ENCODE assay signal across 26 cellular contexts in genomic region chr5:58683567-58683966, GRCh38.
"Had no signal": no experiment of that assay in that cellular context is flagged by ENCODE, and none has a peak within 500 bp of the region (broad histone marks: within the 10 kb centered on the region; RNA-seq: fewer than 3 reads in every experiment).

No MANE protein-coding gene starts in this region.

- H3K27ac Mint-ChIP-seq: endodermal cell; mesothelial cell of epicardium; naive B cell; natural killer cell treated with Interleukin-12 subunit alpha and Interleukin-12 subunit beta and Interleukin-15 and Interleukin-18, amount 100 ng/mL, for 72 hours; stimulated activated naive CD8-positive, alpha-beta T cell treated with anti-CD3 and anti-CD28 coated beads, Interleukin-15, amount 100 ng/mL, for 72 hours had no signal

- H3K27me3 Mint-ChIP-seq: naive B cell; natural killer cell treated with Interleukin-12 subunit alpha and Interleukin-12 subunit beta and Interleukin-15 and Interleukin-18, amount 100 ng/mL, for 72 hours; stimulated activated naive CD8-positive, alpha-beta T cell treated with anti-CD3 and anti-CD28 coated beads, Interleukin-15, amount 100 ng/mL, for 72 hours had no signal

- H3K9me3 Mint-ChIP-seq: endodermal cell; mesothelial cell of epicardium; naive B cell; neural crest cell; stimulated activated naive CD8-positive, alpha-beta T cell treated with anti-CD3 and anti-CD28 coated beads, Interleukin-15, amount 100 ng/mL, for 72 hours had no signal

- H3K4me1 ChIP-seq: esophagus squamous epithelium, gastrocnemius medialis, pancreas, right lobe of liver, suprapubic skin, transverse colon, vagina had no signal

- H3K27ac ChIP-seq: esophagus squamous epithelium, gastrocnemius medialis, neutrophil, pancreas, right lobe of liver, suprapubic skin, transverse colon, vagina had no signal

- H3K27me3 ChIP-seq: esophagus squamous epithelium, gastrocnemius medialis, neutrophil, pancreas, right lobe of liver, suprapubic skin, transverse colon, vagina had no signal

- ATAC-seq: gastrocnemius medialis; left ventricle myocardium superior; mucosa of descending colon; natural killer cell treated with Interleukin-12 subunit alpha and Interleukin-12 subunit beta and Interleukin-15 and Interleukin-18, amount 100 ng/mL, for 72 hours; pancreas; right lobe of liver; stimulated activated naive CD8-positive, alpha-beta T cell treated with anti-CD3 and anti-CD28 coated beads, Interleukin-15, amount 100 ng/mL, for 72 hours had no signal

- H3K4me3 Mint-ChIP-seq: endodermal cell; mesothelial cell of epicardium; naive B cell; natural killer cell treated with Interleukin-12 subunit alpha and Interleukin-12 subunit beta and Interleukin-15 and Interleukin-18, amount 100 ng/mL, for 72 hours; neural crest cell; stimulated activated naive CD8-positive, alpha-beta T cell treated with anti-CD3 and anti-CD28 coated beads, Interleukin-15, amount 100 ng/mL, for 72 hours had no signal

- DNase-seq: effector CD8-positive, alpha-beta T cell; endodermal cell; erythroblast; esophagus squamous epithelium; gastrocnemius medialis; head of caudate nucleus; left ventricle myocardium superior; mesenchymal stem cell; mucosa of descending colon; naive B cell; pancreas; right lobe of liver; small intestine; stimulated activated CD4-positive, alpha-beta T cell treated with anti-CD3 and anti-CD28 coated beads, Interleukin-12 subunit alpha, Interleukin-12 subunit beta, amount 100 ng/mL, for 4 hours; stimulated activated CD4-positive, alpha-beta T cell treated with anti-CD3 and anti-CD28 coated beads, Interleukin-1b, Interleukin-23, amount 100 ng/mL, for 48 hours; stimulated activated CD4-positive, alpha-beta T cell treated with anti-CD3 and anti-CD28 coated beads, Interleukin-4, amount 100 ng/mL, for 1 hour; stimulated activated CD8-positive, alpha-beta memory T cell treated with anti-CD3 and anti-CD28 coated beads, Interleukin-4, amount 100 ng/mL, for 48 hours; stimulated activated naive CD4-positive, alpha-beta T cell; stimulated activated naive CD8-positive, alpha-beta T cell treated with anti-CD3 and anti-CD28 coated beads, Interleukin-15, amount 100 ng/mL, for 72 hours; transverse colon had no signal

- H3K4me1 Mint-ChIP-seq: mesothelial cell of epicardium; naive B cell; neural crest cell; stimulated activated naive CD8-positive, alpha-beta T cell treated with anti-CD3 and anti-CD28 coated beads, Interleukin-15, amount 100 ng/mL, for 72 hours had no signal

- H3K36me3 Mint-ChIP-seq: mesothelial cell of epicardium; naive B cell; natural killer cell treated with Interleukin-12 subunit alpha and Interleukin-12 subunit beta and Interleukin-15 and Interleukin-18, amount 100 ng/mL, for 72 hours had no signal
